ENCODE assay signal across 8 cellular contexts in the genomic region with DNA sequence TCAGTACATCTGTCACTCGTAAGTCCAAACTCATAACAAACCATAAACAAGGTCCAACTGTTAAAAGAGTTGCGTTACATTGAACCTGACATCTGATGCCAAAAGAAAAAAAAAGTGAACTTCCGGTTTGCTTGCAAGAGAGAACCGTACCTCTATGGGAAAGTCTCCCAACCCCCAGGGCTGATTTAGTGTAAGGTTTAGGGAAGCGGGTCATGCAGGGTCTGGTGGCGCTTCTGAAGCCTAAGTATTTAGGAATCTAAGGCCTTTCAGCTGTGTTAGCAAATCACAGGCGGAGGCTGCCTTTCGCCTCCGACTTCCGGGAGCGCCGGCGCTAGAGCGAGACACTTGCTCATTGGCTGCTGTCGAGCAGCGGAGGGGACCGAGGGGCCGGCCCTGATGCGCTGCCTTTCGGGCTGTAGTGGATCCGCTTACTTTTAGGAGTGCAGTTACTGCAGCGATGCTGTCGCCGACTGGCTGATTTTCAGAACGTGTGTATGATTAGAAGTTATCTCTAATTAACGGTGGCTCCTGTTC. TPM values are rescaled to one million over a fixed set of nuclear protein-coding genes. Genes with fewer than 3 reads are reported as not detected.
DNase-seq lines count a peak whose midpoint lies in the region; ATAC-seq and TF ChIP-seq lines count a peak whose summit lies in the region.

No MANE protein-coding gene starts in this region.

- H3K9ac ChIP-seq in HUES64 (ENCODE audit: low read depth, low read length), result peak overlapping the region; percentile 21; the same call in 1 of the 2 replicates
- peak overlapping the region; percentile 68 for H3K9ac ChIP-seq in OCI-LY3 (ENCODE audit: low read length)

- H3K27ac ChIP-seq in HUES64 (ENCODE audit: low read depth, low read length) (peak overlapping the region; percentile 56; the same call in 1 of the 2 replicates), OCI-LY3 (ENCODE audit: low read length) (peak overlapping the region; percentile 74)

- H4K20me1 ChIP-seq in OCI-LY3 (ENCODE audit: insufficient read depth, low read length), result no peaks in the 10 kb centered on the region

- H3K27me3 ChIP-seq in HUES64 (ENCODE audit: insufficient read depth, low read length), result peaks cover 5% of the 10 kb centered on the region; the same call in 1 of the 2 replicates
- H3K27me3 ChIP-seq in OCI-LY3 (ENCODE audit: low read depth, low read length), result no peaks in the 10 kb centered on the region
- H3K27me3 ChIP-seq in mononuclear cell (ENCODE audit: insufficient read depth, low read length), result peaks cover 11% of the 10 kb centered on the region

- peaks cover 7% of the 10 kb centered on the region; the same call in 1 of the 2 replicates for H3K4me1 ChIP-seq in HUES64 (ENCODE audit: insufficient read depth, low read length)
- H3K4me1 ChIP-seq in OCI-LY3 (ENCODE audit: low read length), result peaks cover 10% of the 10 kb centered on the region; the same call in 1 of the 2 replicates
- peaks cover 11% of the 10 kb centered on the region for H3K4me1 ChIP-seq in mononuclear cell (ENCODE audit: insufficient read depth, low read length)

- H2AFZ ChIP-seq in OCI-LY3 (ENCODE audit: low read depth, low read length), result peak overlapping the region; percentile 99

- H3K9me3 ChIP-seq in HUES64 (ENCODE audit: insufficient read depth, low read depth, low read length) (peaks cover 7% of the 10 kb centered on the region; the same call in 1 of the 2 replicates), OCI-LY3 (ENCODE audit: insufficient read depth, low read length) (no peaks in the 10 kb centered on the region), mononuclear cell (ENCODE audit: low read depth, low read length) (peaks cover 5% of the 10 kb centered on the region)

- H3K4me3 ChIP-seq in HUES64 (ENCODE audit: low read length) (peak overlapping the region; percentile 53), OCI-LY3 (ENCODE audit: low read length) (peak overlapping the region; percentile 81), epithelial cell of esophagus (ENCODE audit: low read length) (peak overlapping the region; percentile 56), mononuclear cell (ENCODE audit: low read length) (peak overlapping the region; percentile 33)

- ATAC-seq in GM21526 (IDR thresholded peaks at IDR 0.05; ENCODE audit: low FRiP score, unreplicated experiment), result peak; percentile 100

- TF ChIP-seq CTCF in OCI-LY3 (IDR thresholded peaks at IDR 0.05; ENCODE audit: low read depth, low read length) (no peak), epithelial cell of esophagus (IDR thresholded peaks at IDR 0.05; ENCODE audit: insufficient read depth, low read depth, low read length, missing control alignments) (no peak)

- H3K79me2 ChIP-seq in OCI-LY3 (ENCODE audit: low read length), result no peaks in the 10 kb centered on the region

- peak overlapping the region; percentile 83 for H3K4me2 ChIP-seq in OCI-LY3 (ENCODE audit: low read length)

- H3K36me3 ChIP-seq in HUES64 (ENCODE audit: insufficient read depth, low read length) (no peaks in the 10 kb centered on the region), OCI-LY3 (replicated peaks; ENCODE audit: low read depth, low read length) (no peaks in the 10 kb centered on the region)

- DNase-seq in DMS 273 (lab: John Stamatoyannopoulos, UW; ENCODE audit: unreplicated experiment), result peak; percentile 99
- peak; percentile 80 for DNase-seq in activated T-cell treated with anti-CD3 and anti-CD28 coated beads for 24 hours (ENCODE audit: low read depth)
- peak; percentile 73 for DNase-seq in epithelial cell of esophagus (ENCODE audit: low read depth)
- DNase-seq in stimulated activated CD8-positive, alpha-beta memory T cell treated with anti-CD3 and anti-CD28 coated beads, Interleukin-2, amount 100 ng/mL, for 1 hour (ENCODE audit: low read depth in 2 of 2), result peak; percentile 60 to 73

- WGBS in HUES64, result 3% methylated on average over 26 of the region's 26 CpGs

RNA-seq across cellular contexts. Expression of a gene that starts 12.0 kb away (rescaled TPM):
- polyA plus RNA-seq in HUES64 (2013, experiment 1 of 2), result 69.5 TPM
- polyA plus RNA-seq in HUES64 (2013, experiment 2 of 2), result 75.3 TPM
- total RNA-seq in mononuclear cell, result 6.6 TPM

RNA-seq across cellular contexts. Expression of a gene that starts 55.9 kb away (rescaled TPM):
- polyA plus RNA-seq in HUES64 (2013, experiment 1 of 2), result 18.9 TPM
- 20.0 TPM for polyA plus RNA-seq in HUES64 (2013, experiment 2 of 2)
- total RNA-seq in mononuclear cell, result 13.0 TPM

Comparison
In these comparisons a context has a peak if more than half of its experiments do, and no peak if none do; other contexts are left out.
1. Peak in every context shown above with its lines: DNase-seq, ATAC-seq, H3K4me3 ChIP-seq and H3K27ac ChIP-seq.